6 cellular contexts compared by ENCODE assay signal in genomic region chr11:100409267-100409666, GRCh38.
DNase-seq lines count a peak whose midpoint lies in the region; ATAC-seq, FAIRE-seq and TF ChIP-seq lines count a peak whose summit lies in the region.
"Not testable (repeated sequence)": the region's sequence is repeated elsewhere in the genome, so short reads cannot be mapped to it uniquely, and the experiment has no call there.

No MANE protein-coding gene starts in this region.

- CTCF ChIA-PET in Caco-2 (lab: Charles Lee); WTC11 (lab: Charles Lee); HepG2 (lab: Yijun Ruan, JAX; ENCODE audit: low intra/inter-chr PET ratio, low total read pairs): not testable (repeated sequence)

- DNase-seq in Caco-2; GM23338 (ENCODE audit: low spot score); HepG2 (ENCODE audit: low spot score): not testable (repeated sequence)
- DNase-seq in WTC11 (ENCODE audit: low spot score) (peak; percentile 50), endodermal cell (peak; percentile 44)

- not testable (repeated sequence) for H3K9ac ChIP-seq in HUES6 (ENCODE audit: low read length); endodermal cell (ENCODE audit: extremely low read depth, low read length, poor library complexity, severe bottlenecking); HepG2 (ENCODE audit: insufficient read depth, low read depth, low read length)

- not testable (repeated sequence) for FAIRE-seq in HepG2 (lab: Jason Lieb, UNC)

- H3K9me2 ChIP-seq in GM23338 (ENCODE audit: insufficient read depth): not testable (repeated sequence)

- not testable (repeated sequence) for BruUV-seq in Caco-2 (replicated peaks; lab: Mats Ljungman, UMichigan); HepG2 (replicated peaks; lab: Mats Ljungman, UMichigan)

- TF ChIP-seq POLR2A in HepG2 (IDR thresholded peaks at IDR 0.05; ENCODE audit: insufficient read depth in 1 of 2, low read depth in 2 of 2, low read length in 2 of 2): not testable (repeated sequence)

- H3K4me1 Mint-ChIP-seq in Caco-2 (ENCODE audit: low read depth, unreplicated experiment) (peaks cover 24% of the 10 kb centered on the region), GM23338 (peaks cover 15% of the 10 kb centered on the region), WTC11 (peaks cover 26% of the 10 kb centered on the region)
- not testable (repeated sequence) for H3K4me1 Mint-ChIP-seq in endodermal cell

- in situ Hi-C loops in HepG2 (cut with HindIII; ENCODE audit: extremely low pct_ligation_motif_present, low pct_unique_long_range_greater_than_20kb): not testable (repeated sequence)

- POLR2A ChIA-PET in Caco-2 (lab: Charles Lee); WTC11 (lab: Charles Lee); HepG2 (lab: Yijun Ruan, JAX): not testable (repeated sequence)

- H4K20me1 ChIP-seq in GM23338 (replicated peaks; ENCODE audit: insufficient read depth); HepG2 (ENCODE audit: insufficient read depth, low read length): not testable (repeated sequence)

- not testable (repeated sequence) for H2AFZ ChIP-seq in GM23338; HepG2 (ENCODE audit: low read length)

- H3K36me3 Mint-ChIP-seq in Caco-2 (ENCODE audit: insufficient read depth, unreplicated experiment) (peaks cover 32% of the 10 kb centered on the region), GM23338 (ENCODE audit: low read depth) (peaks cover 26% of the 10 kb centered on the region), WTC11 (peaks cover 14% of the 10 kb centered on the region)
- H3K36me3 Mint-ChIP-seq in endodermal cell (ENCODE audit: low read depth): not testable (repeated sequence)

- H3K27me3 Mint-ChIP-seq in Caco-2 (ENCODE audit: insufficient read depth, unreplicated experiment); GM23338 (ENCODE audit: insufficient read depth, low read depth, poor library complexity); endodermal cell (ENCODE audit: insufficient read depth): not testable (repeated sequence)
- peaks cover 12% of the 10 kb centered on the region for H3K27me3 Mint-ChIP-seq in WTC11 (ENCODE audit: low read depth)

- not testable (repeated sequence) for H3K4me3 Mint-ChIP-seq in Caco-2 (ENCODE audit: unreplicated experiment); GM23338
- H3K4me3 Mint-ChIP-seq in WTC11 (peak overlapping the region; percentile 66), endodermal cell (peak overlapping the region; percentile 20)

- H3K27ac ChIP-seq in GM23338 (ENCODE audit: low read depth); HUES6 (ENCODE audit: low read depth, low read length); endodermal cell (ENCODE audit: low read depth, low read length); HepG2 (ENCODE audit: extremely low read length, insufficient read depth, low read length): not testable (repeated sequence)

- not testable (repeated sequence) for H3K36me3 ChIP-seq in Caco-2 (ENCODE audit: control insufficient read depth, insufficient read depth, low read length); GM23338 (ENCODE audit: insufficient read depth); HUES6 (ENCODE audit: control insufficient read depth, insufficient read depth, low read length); endodermal cell (ENCODE audit: control insufficient read depth, insufficient read depth, low read length); HepG2 (replicated peaks in 1 of 2; ENCODE audit: control insufficient read depth in 1 of 2, insufficient read depth in 2 of 2, low read length in 2 of 2)

- H3K27me3 ChIP-seq in Caco-2 (replicated peaks; ENCODE audit: control insufficient read depth, insufficient read depth, low read length); GM23338 (ENCODE audit: insufficient read depth); HUES6 (ENCODE audit: control insufficient read depth, insufficient read depth, low read length); endodermal cell (ENCODE audit: control insufficient read depth, insufficient read depth, low read length, poor library complexity, severe bottlenecking); HepG2 (ENCODE audit: control insufficient read depth in 1 of 2, insufficient read depth in 2 of 2, low read length in 2 of 2): not testable (repeated sequence)

- H3K9me3 ChIP-seq in Caco-2: peaks cover 41% of the 10 kb centered on the region
- H3K9me3 ChIP-seq in HUES6 (ENCODE audit: control insufficient read depth, insufficient read depth, low read depth, low read length); HepG2 (ENCODE audit: low read length): not testable (repeated sequence)
- H3K9me3 ChIP-seq in endodermal cell (ENCODE audit: control insufficient read depth, low read length): peaks cover 39% of the 10 kb centered on the region

- H3K9me3 Mint-ChIP-seq in Caco-2 (ENCODE audit: unreplicated experiment) (peaks cover 60% of the 10 kb centered on the region), GM23338 (peaks cover 32% of the 10 kb centered on the region), WTC11 (peaks cover 21% of the 10 kb centered on the region), endodermal cell (peaks cover 28% of the 10 kb centered on the region)

- not testable (repeated sequence) for TF ChIP-seq RAD21 in HepG2 (CRISPR knock-in tag; IDR thresholded peaks at IDR 0.05)

- peak overlapping the region; percentile 55; the same call in 1 of the 2 replicates for H3K4me2 ChIP-seq in GM23338
- not testable (repeated sequence) for H3K4me2 ChIP-seq in HepG2 (ENCODE audit: low read depth, low read length)

- H3K4me3 ChIP-seq in Caco-2 (ENCODE audit: low read depth, low read length); GM23338; endodermal cell (ENCODE audit: low read length); HepG2 (replicated peaks in 1 of 3; ENCODE audit: insufficient read depth in 1 of 3, low read depth in 2 of 3, low read length in 3 of 3): not testable (repeated sequence)
- peak overlapping the region; percentile 46 for H3K4me3 ChIP-seq in HUES6 (ENCODE audit: low read depth, low read length)

- TF ChIP-seq EP300 in HepG2 (IDR thresholded peaks at IDR 0.05; ENCODE audit: low read depth in 2 of 2, low read length in 2 of 2); HepG2 (CRISPR knock-in tag; IDR thresholded peaks at IDR 0.05; ENCODE audit: borderline replicate concordance): not testable (repeated sequence)

- not testable (repeated sequence) for TF ChIP-seq CTCF in Caco-2 (IDR thresholded peaks at IDR 0.05; ENCODE audit: insufficient read depth in 1 of 2, low read depth in 1 of 2, low read length in 1 of 2, severe bottlenecking in 1 of 2, unreplicated experiment in 1 of 2); GM23338 (conservative IDR thresholded peaks at IDR 0.05; ENCODE audit: low read depth in 2 of 2); WTC11 (IDR thresholded peaks at IDR 0.05); endodermal cell (conservative IDR thresholded peaks at IDR 0.05); HepG2 (CRISPR knock-in tag; IDR thresholded peaks at IDR 0.05)

- 77 to 79% methylated on average over 8 to 10 of the region's 11 CpGs for WGBS in endodermal cell (ENCODE audit: insufficient coverage in 1 of 2, insufficient read length in 1 of 2), 2 experiments
- no CpG with 5 or more reads among the region's 11 CpGs for WGBS in HepG2 (ENCODE audit: low lambda C conversion rate)

- peak overlapping the region; percentile 36 for H3K27ac Mint-ChIP-seq in Caco-2 (ENCODE audit: unreplicated experiment)
- H3K27ac Mint-ChIP-seq in GM23338, WTC11, endodermal cell: not testable (repeated sequence)

- peaks cover 34% of the 10 kb centered on the region for H3K4me1 ChIP-seq in Caco-2
- peaks cover 11% of the 10 kb centered on the region; the same call in 1 of the 2 replicates for H3K4me1 ChIP-seq in GM23338 (ENCODE audit: insufficient read depth)
- peaks cover 16% of the 10 kb centered on the region for H3K4me1 ChIP-seq in HUES6 (ENCODE audit: control insufficient read depth, insufficient read depth, low read length)
- H3K4me1 ChIP-seq in endodermal cell (ENCODE audit: control insufficient read depth, insufficient read depth, low read length); HepG2 (ENCODE audit: insufficient read depth, low read length): not testable (repeated sequence)

- ATAC-seq in GM23338, WTC11, HepG2: not testable (repeated sequence)

- not testable (repeated sequence) for H3F3A ChIP-seq in GM23338 (replicated peaks; ENCODE audit: low read depth)

- intact Hi-C loops in Caco-2 (cut with micrococcal nuclease; ENCODE audit: unreplicated experiment); HepG2 (cut with micrococcal nuclease; ENCODE audit: unreplicated experiment): not testable (repeated sequence)

- not testable (repeated sequence) for H3K79me2 ChIP-seq in GM23338 (replicated peaks; ENCODE audit: insufficient read depth); HepG2 (ENCODE audit: insufficient read depth, low read length)
